13 cellular contexts compared by ENCODE assay signal in the genomic region with DNA sequence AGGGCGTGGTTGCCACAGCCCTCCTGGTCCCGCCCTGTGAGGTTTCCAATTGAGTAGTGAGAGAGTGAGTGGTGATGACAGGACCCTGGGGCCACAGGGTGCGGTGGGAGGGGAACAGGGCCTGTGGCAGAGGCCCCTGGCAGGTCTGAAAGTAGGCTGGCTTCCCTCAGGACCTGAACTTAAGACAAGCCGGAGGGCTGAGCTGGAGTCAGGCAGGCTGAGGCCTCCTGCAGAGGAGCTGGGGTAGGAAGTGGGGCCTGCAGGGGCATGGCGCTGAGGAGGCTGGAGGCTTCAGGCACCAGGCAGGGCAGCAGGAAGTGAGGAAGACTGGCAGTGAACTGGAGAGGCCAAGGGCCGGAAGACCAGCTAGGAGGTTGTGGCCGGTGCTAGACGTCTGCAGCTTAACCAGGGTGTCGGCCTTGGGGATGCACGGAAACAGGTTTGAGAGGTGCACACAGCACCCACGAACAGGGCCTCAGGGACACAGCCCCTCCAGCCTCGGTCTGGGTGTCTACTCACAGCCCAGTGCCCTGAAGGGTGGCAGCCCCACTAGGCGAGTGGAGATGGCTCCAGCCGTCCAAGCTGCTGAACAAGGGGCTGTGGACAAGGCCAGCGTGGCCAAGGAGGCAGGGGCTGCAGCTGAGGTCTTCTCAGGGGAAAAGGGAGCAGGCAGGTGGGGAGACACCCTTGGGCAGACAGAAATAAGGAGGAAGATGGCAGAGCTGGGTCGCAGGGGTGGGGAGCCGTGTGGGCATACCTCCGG. TPM values are rescaled to one million over a fixed set of nuclear protein-coding genes. Genes with fewer than 3 reads are reported as not detected.
DNase-seq lines count a peak whose midpoint lies in the region; ATAC-seq, FAIRE-seq and TF ChIP-seq lines count a peak whose summit lies in the region.
"Had no signal": no experiment of that assay in that cellular context is flagged by ENCODE, and none has a peak within 500 bp of the region (broad histone marks: within the 10 kb centered on the region; RNA-seq: fewer than 3 reads in every experiment).

No MANE protein-coding gene starts in this region.

- H3K4me3 Mint-ChIP-seq in activated CD4-positive, alpha-beta T cell treated with anti-CD3 and anti-CD28 coated beads for 36 hours = peak overlapping the region; percentile 70
- no peak overlapping the region for H3K4me3 Mint-ChIP-seq in stimulated activated memory B cell treated with anti-CD40 and anti-IgM and Interleukin-4, amounts not matched to agents 10 μg/mL and 1 μg/mL and 100 μg/mL, for 72 hours

- H3K36me3 ChIP-seq in kidney (ENCODE audit: control insufficient read depth in 1 of 2, insufficient read depth in 2 of 2, low read length in 2 of 2) = no peaks in the 10 kb centered on the region
- H3K36me3 ChIP-seq: MG63, right atrium auricular region had no signal

- H3K4me1 ChIP-seq in kidney (ENCODE audit: control insufficient read depth in 1 of 2, insufficient read depth in 1 of 2, low read depth in 1 of 2, low read length in 2 of 2) = no peaks in the 10 kb centered on the region
- H3K4me1 ChIP-seq: A549, right atrium auricular region had no signal

- CTCF ChIA-PET in activated CD4-positive, alpha-beta T cell treated with anti-CD3 and anti-CD28 coated beads for 36 hours (lab: Charles Lee) = interaction anchor here (0.6 to 9.7 kb wide), 8 partner anchors 13 to 92 kb away, joined by 3 to 66 read pairs (median 4); no protein-coding TSS in a partner anchor

- H3K9me3 ChIP-seq in kidney (ENCODE audit: control insufficient read depth in 1 of 2, low read length in 2 of 2) = no peaks in the 10 kb centered on the region
- H3K9me3 ChIP-seq: A549, MG63, right atrium auricular region had no signal

- TF ChIP-seq CTCF in kidney (IDR thresholded peaks at IDR 0.05; ENCODE audit: borderline replicate concordance, extremely low read depth, insufficient read depth) = no peak

- POLR2A ChIA-PET in activated CD4-positive, alpha-beta T cell treated with anti-CD3 and anti-CD28 coated beads for 36 hours (lab: Charles Lee) = interaction anchor here (1.3 kb wide), 1 partner anchor 37 kb away, joined by 3 read pairs; no protein-coding TSS in a partner anchor

- DNase-seq in activated CD4-positive, alpha-beta T cell treated with anti-CD3 and anti-CD28 coated beads for 36 hours = peak; percentile 87
- no peak for DNase-seq in activated CD4-positive, alpha-beta T cell treated with anti-CD3 and anti-CD28 coated beads, Interleukin-2, amount 50 U/mL, for 4 hours
- peak; percentile 40 for DNase-seq in activated CD8-positive, alpha-beta memory T cell treated with anti-CD3 and anti-CD28 coated beads, Interleukin-2, amount 50 U/mL, for 24 hours (ENCODE audit: extremely low read depth)
- DNase-seq in kidney (peak; percentile 60), AML-193 (lab: John Stamatoyannopoulos, UW) (no peak), NCI-H748 treated with DMSO at 0.1 percent for 48 hours (lab: John Stamatoyannopoulos, UW) (no peak), RPMI8226 (no peak)
- DNase-seq: amygdala, NCI-H510A had no signal

- ATAC-seq in activated CD4-positive, alpha-beta T cell treated with anti-CD3 and anti-CD28 coated beads for 36 hours = peak; percentile 87
- peak; percentile 51 for ATAC-seq in stimulated activated memory B cell treated with anti-CD40 and anti-IgM and Interleukin-4, amounts not matched to agents 10 μg/mL and 1 μg/mL and 100 μg/mL, for 72 hours

- no peak for FAIRE-seq in kidney (lab: Jason Lieb, UNC)
- FAIRE-seq: A549 had no signal

- intact Hi-C loops in activated CD4-positive, alpha-beta T cell treated with anti-CD3 and anti-CD28 coated beads for 36 hours (cut with DNase I, micrococcal nuclease) = loop anchor here (1.0 to 2.0 kb wide), 2 partner anchors 41 to 63 kb away; a partner anchor contains a TSS
- intact Hi-C loops in kidney (cut with DNase I) = no loop called here

- no peak overlapping the region for H3K9ac ChIP-seq in kidney (ENCODE audit: low read length in 2 of 2)

- H3K4me3 ChIP-seq in kidney (ENCODE audit: low read length in 2 of 2) = no peak overlapping the region
- H3K4me3 ChIP-seq: A549, MG63, right atrium auricular region had no signal

- H3K27ac Mint-ChIP-seq in activated CD4-positive, alpha-beta T cell treated with anti-CD3 and anti-CD28 coated beads for 36 hours = peak overlapping the region; percentile 79
- H3K27ac Mint-ChIP-seq in stimulated activated memory B cell treated with anti-CD40 and anti-IgM and Interleukin-4, amounts not matched to agents 10 μg/mL and 1 μg/mL and 100 μg/mL, for 72 hours = peak overlapping the region; percentile 15

- peaks cover 51% of the 10 kb centered on the region for H3K4me1 Mint-ChIP-seq in activated CD4-positive, alpha-beta T cell treated with anti-CD3 and anti-CD28 coated beads for 36 hours
- H3K4me1 Mint-ChIP-seq in stimulated activated memory B cell treated with anti-CD40 and anti-IgM and Interleukin-4, amounts not matched to agents 10 μg/mL and 1 μg/mL and 100 μg/mL, for 72 hours = peaks cover 32% of the 10 kb centered on the region

- H3K27me3 Mint-ChIP-seq in activated CD4-positive, alpha-beta T cell treated with anti-CD3 and anti-CD28 coated beads for 36 hours = no peaks in the 10 kb centered on the region
- H3K27me3 Mint-ChIP-seq in stimulated activated memory B cell treated with anti-CD40 and anti-IgM and Interleukin-4, amounts not matched to agents 10 μg/mL and 1 μg/mL and 100 μg/mL, for 72 hours = peaks cover 30% of the 10 kb centered on the region

- H3K9me3 Mint-ChIP-seq in activated CD4-positive, alpha-beta T cell treated with anti-CD3 and anti-CD28 coated beads for 36 hours (ENCODE audit: low read depth) = no peaks in the 10 kb centered on the region
- no peaks in the 10 kb centered on the region for H3K9me3 Mint-ChIP-seq in stimulated activated memory B cell treated with anti-CD40 and anti-IgM and Interleukin-4, amounts not matched to agents 10 μg/mL and 1 μg/mL and 100 μg/mL, for 72 hours

- H3K27ac ChIP-seq in kidney (ENCODE audit: low read depth in 2 of 2, low read length in 2 of 2) = no peak overlapping the region
- H3K27ac ChIP-seq: A549, right atrium auricular region had no signal

- no peaks in the 10 kb centered on the region for H3K36me3 Mint-ChIP-seq in activated CD4-positive, alpha-beta T cell treated with anti-CD3 and anti-CD28 coated beads for 36 hours (ENCODE audit: low read depth)
- no peaks in the 10 kb centered on the region for H3K36me3 Mint-ChIP-seq in stimulated activated memory B cell treated with anti-CD40 and anti-IgM and Interleukin-4, amounts not matched to agents 10 μg/mL and 1 μg/mL and 100 μg/mL, for 72 hours

RNA-seq across cellular contexts. Expression of a gene that starts 17.8 kb away (rescaled TPM):
- total RNA-seq in activated CD4-positive, alpha-beta T cell treated with anti-CD3 and anti-CD28 coated beads for 36 hours = 100 to 1,000 TPM; 101 to 136 TPM
- 60.5 TPM for total RNA-seq in kidney
- 87.9 TPM for polyA plus RNA-seq in kidney (ENCODE audit: insufficient read depth, low read depth, low replicate concordance)

RNA-seq across cellular contexts. Expression of a gene that starts 41.4 kb away (rescaled TPM):
- 10 to 100 TPM; 25.4 to 26.6 TPM for total RNA-seq in activated CD4-positive, alpha-beta T cell treated with anti-CD3 and anti-CD28 coated beads for 36 hours
- 11.7 TPM for total RNA-seq in kidney
- polyA plus RNA-seq in kidney (ENCODE audit: insufficient read depth, low read depth, low replicate concordance) = 7.1 TPM

Comparison
In these comparisons a context has a peak if more than half of its experiments do, and no peak if none do; other contexts are left out.
1. DNase-seq: peak in activated CD4-positive, alpha-beta T cell treated with anti-CD3 and anti-CD28 coated beads for 36 hours (single experiment), activated CD8-positive, alpha-beta memory T cell treated with anti-CD3 and anti-CD28 coated beads, Interleukin-2, amount 50 U/mL, for 24 hours (single experiment) and kidney (single experiment); none in activated CD4-positive, alpha-beta T cell treated with anti-CD3 and anti-CD28 coated beads, Interleukin-2, amount 50 U/mL, for 4 hours (0 of 2), AML-193 (0 of 2), NCI-H748 treated with DMSO at 0.1 percent for 48 hours (single experiment) and RPMI8226 (single experiment).